In the genomic region with DNA sequence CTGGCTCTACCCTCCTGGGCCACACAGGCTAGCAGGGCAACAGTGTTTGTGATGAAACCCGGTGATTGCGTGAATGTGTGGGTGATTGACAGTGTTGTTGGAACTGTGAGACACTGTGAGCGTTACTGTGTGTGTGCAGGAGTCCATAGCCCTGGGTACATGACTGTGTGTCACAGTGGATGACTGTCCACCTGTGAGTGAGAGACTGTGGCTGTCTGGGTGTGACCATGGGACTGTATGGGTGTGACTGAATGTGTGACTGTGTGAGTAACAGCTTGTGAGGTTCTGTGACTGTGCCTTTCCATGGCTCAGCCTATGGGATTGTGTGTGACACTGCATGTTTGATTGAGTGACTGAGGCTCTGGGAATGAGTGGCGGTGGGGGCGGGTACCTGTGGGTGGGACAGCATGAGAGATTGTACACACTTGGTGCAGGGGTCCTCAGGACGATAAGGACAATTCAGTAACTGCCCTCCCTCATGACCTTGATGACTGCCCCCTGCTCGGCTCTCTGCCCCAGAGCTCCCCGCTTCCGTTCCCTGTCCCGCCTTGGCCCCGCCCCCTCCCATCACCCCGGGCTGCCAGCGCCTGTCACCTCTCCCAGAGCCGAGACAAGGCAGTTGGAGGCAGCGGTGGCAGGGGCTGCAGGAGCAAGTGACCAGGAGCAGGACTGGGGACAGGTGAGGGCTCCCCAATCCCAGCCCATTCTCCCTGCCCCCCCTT, we compare ENCODE assay signal across 8 cellular contexts. TPM values are rescaled to one million over a fixed set of nuclear protein-coding genes. Genes with fewer than 3 reads are reported as not detected.
DNase-seq lines count a peak whose midpoint lies in the region; TF ChIP-seq lines count a peak whose summit lies in the region.

A gene with protein sequence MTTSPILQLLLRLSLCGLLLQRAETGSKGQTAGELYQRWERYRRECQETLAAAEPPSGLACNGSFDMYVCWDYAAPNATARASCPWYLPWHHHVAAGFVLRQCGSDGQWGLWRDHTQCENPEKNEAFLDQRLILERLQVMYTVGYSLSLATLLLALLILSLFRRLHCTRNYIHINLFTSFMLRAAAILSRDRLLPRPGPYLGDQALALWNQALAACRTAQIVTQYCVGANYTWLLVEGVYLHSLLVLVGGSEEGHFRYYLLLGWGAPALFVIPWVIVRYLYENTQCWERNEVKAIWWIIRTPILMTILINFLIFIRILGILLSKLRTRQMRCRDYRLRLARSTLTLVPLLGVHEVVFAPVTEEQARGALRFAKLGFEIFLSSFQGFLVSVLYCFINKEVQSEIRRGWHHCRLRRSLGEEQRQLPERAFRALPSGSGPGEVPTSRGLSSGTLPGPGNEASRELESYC (plus strand): TSS at position 602 of the 722 bp plus-strand sequence. CDS start 1,300 bp downstream, outside the sequence.

- H3K9me3 ChIP-seq in A673 (ENCODE audit: low read depth, low read length, poor library complexity, severe bottlenecking), result no peaks in the 10 kb centered on the region
- no peaks in the 10 kb centered on the region for H3K9me3 ChIP-seq in ascending aorta

- H3K4me1 ChIP-seq in A673 (ENCODE audit: insufficient read depth, low read length, poor library complexity, severe bottlenecking) (peaks cover 15% of the 10 kb centered on the region), ascending aorta (peaks cover 8 to 9% of the 10 kb centered on the region in 2 donors)

- DNase-seq in A673 (ENCODE audit: low spot score), result peak; percentile 54
- DNase-seq in OCI-M2 (lab: John Stamatoyannopoulos, UW; ENCODE audit: unreplicated experiment), result peak; percentile 72
- DNase-seq in activated T-cell treated with anti-CD3 and anti-CD28 coated beads, Interleukin-2, amount 50 U/mL, for 48 hours, result peak; percentile 81 to 85
- peak in 1 of 2 donors; percentile 41 for DNase-seq in foreskin fibroblast
- peak; percentile 49 for DNase-seq in pons (ENCODE audit: low spot score)
- DNase-seq in ascending aorta (ENCODE audit: low spot score in 2 of 2), result no peak
- DNase-seq in NCI-H446 (lab: John Stamatoyannopoulos, UW), result no peak

- no peak for TF ChIP-seq CTCF in A673 (conservative IDR thresholded peaks at IDR 0.05; ENCODE audit: low read depth, low read length)
- no peak for TF ChIP-seq CTCF in foreskin fibroblast (IDR thresholded peaks at IDR 0.05; ENCODE audit: low read depth, low read length)
- no peak for TF ChIP-seq CTCF in ascending aorta (IDR thresholded peaks at IDR 0.05)

- POLR2A ChIA-PET in A673 (lab: Charles Lee; ENCODE audit: low non-redundant PET), result no interaction called here

- CTCF ChIA-PET in A673 (lab: Charles Lee), result no interaction called here

- peak; percentile 66 for TF ChIP-seq POLR2A in GM19193 (IDR thresholded peaks at IDR 0.05; ENCODE audit: extremely low read depth, insufficient read depth, insufficient read length)

- no peaks in the 10 kb centered on the region for H3K27me3 ChIP-seq in A673 (replicated peaks; ENCODE audit: insufficient read depth, low read depth, low read length, poor library complexity)
- peaks cover 30% of the 10 kb centered on the region for H3K27me3 ChIP-seq in ascending aorta

- H3K4me3 ChIP-seq in A673 (ENCODE audit: low read depth, low read length, poor library complexity, severe bottlenecking) (peak within 1 kb of the TSS; percentile 53), foreskin fibroblast (ENCODE audit: low read depth in 1 of 2, low read length in 2 of 2) (peak within 1 kb of the TSS; percentile 47 to 52), ascending aorta (peak within 1 kb of the TSS in 1 of 2 donors; percentile 52)

- intact Hi-C loops in A673 (cut with micrococcal nuclease; ENCODE audit: unreplicated experiment), result no loop called here
- intact Hi-C loops in ascending aorta (cut with DNase I), result no loop called here

- H3K27ac ChIP-seq in A673 (ENCODE audit: low read depth, low read length, poor library complexity, severe bottlenecking) (no peak within 1 kb of the TSS), ascending aorta (no peak within 1 kb of the TSS)

- no peaks in the 10 kb centered on the region for H3K36me3 ChIP-seq in A673 (ENCODE audit: insufficient read depth, low read length, poor library complexity, severe bottlenecking)
- no peaks in the 10 kb centered on the region for H3K36me3 ChIP-seq in ascending aorta

- no TSS peak for BruUV-seq in A673 (replicated peaks; lab: Mats Ljungman, UMichigan)

RNA-seq across cellular contexts. Expression of the gene that starts here (rescaled TPM):
- total RNA-seq in A673 (2021) (0.45 and 1.0 TPM in 2 replicates), ascending aorta (not detected)

Comparison
In these comparisons a context has a peak if more than half of its experiments do, and no peak if none do; other contexts are left out.
1. DNase-seq: peak in A673 (single experiment), OCI-M2 (single experiment), activated T-cell treated with anti-CD3 and anti-CD28 coated beads, Interleukin-2, amount 50 U/mL, for 48 hours (2 of 2) and pons (single experiment); none in ascending aorta (0 of 2) and NCI-H446 (0 of 2).